1 cellular context compared by ENCODE assay signal in genomic region chr17:78421534-78422266, GRCh38.
TF ChIP-seq lines count a peak whose summit lies in the region.

No MANE protein-coding gene starts in this region.

TF ChIP-seq in HepG2, 621 proteins besides CTCF, POLR2A, EP300 and RAD21 (continued from another document and continues in another):
- TF ChIP-seq, protein P1, sequence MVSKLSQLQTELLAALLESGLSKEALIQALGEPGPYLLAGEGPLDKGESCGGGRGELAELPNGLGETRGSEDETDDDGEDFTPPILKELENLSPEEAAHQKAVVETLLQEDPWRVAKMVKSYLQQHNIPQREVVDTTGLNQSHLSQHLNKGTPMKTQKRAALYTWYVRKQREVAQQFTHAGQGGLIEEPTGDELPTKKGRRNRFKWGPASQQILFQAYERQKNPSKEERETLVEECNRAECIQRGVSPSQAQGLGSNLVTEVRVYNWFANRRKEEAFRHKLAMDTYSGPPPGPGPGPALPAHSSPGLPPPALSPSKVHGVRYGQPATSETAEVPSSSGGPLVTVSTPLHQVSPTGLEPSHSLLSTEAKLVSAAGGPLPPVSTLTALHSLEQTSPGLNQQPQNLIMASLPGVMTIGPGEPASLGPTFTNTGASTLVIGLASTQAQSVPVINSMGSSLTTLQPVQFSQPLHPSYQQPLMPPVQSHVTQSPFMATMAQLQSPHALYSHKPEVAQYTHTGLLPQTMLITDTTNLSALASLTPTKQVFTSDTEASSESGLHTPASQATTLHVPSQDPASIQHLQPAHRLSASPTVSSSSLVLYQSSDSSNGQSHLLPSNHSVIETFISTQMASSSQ (IDR thresholded peaks at IDR 0.05; ENCODE audit: low read depth) = peak; percentile 73; the same call in 1 of the 2 replicates
- TF ChIP-seq, protein P1 (CRISPR knock-in tag; IDR thresholded peaks at IDR 0.05; ENCODE audit: borderline replicate concordance) = peak; percentile 94
- TF ChIP-seq ZNF484 (CRISPR knock-in tag; IDR thresholded peaks at IDR 0.05; ENCODE audit: borderline replicate concordance, low read depth) = no peak; the same call in 1 of the 2 replicates
- no peak for TF ChIP-seq ZNF7 (CRISPR knock-in tag; IDR thresholded peaks at IDR 0.05)
- TF ChIP-seq ZNF276 (CRISPR knock-in tag; IDR thresholded peaks at IDR 0.05; ENCODE audit: low read depth) = peak; percentile 72; the same call in 1 of the 2 replicates
- no peak for TF ChIP-seq SIN3B (IDR thresholded peaks at IDR 0.05; ENCODE audit: low read length)
- TF ChIP-seq ARNT (IDR thresholded peaks at IDR 0.05) = no peak
- TF ChIP-seq PHF20 (CRISPR knock-in tag; IDR thresholded peaks at IDR 0.05) = no peak; the same call in 1 of the 2 replicates
- TF ChIP-seq RORA (CRISPR knock-in tag; IDR thresholded peaks at IDR 0.05) = 0 out of 2 replicates have a peak, but pooled peaks have one; percentile 86
- TF ChIP-seq ZNF562 (CRISPR knock-in tag; IDR thresholded peaks at IDR 0.05; ENCODE audit: borderline replicate concordance) = no peak
- peak; percentile 92; the same call in 1 of the 2 replicates for TF ChIP-seq ZNF431 (CRISPR knock-in tag; IDR thresholded peaks at IDR 0.05; ENCODE audit: borderline replicate concordance, low read depth)
- TF ChIP-seq, protein P2, sequence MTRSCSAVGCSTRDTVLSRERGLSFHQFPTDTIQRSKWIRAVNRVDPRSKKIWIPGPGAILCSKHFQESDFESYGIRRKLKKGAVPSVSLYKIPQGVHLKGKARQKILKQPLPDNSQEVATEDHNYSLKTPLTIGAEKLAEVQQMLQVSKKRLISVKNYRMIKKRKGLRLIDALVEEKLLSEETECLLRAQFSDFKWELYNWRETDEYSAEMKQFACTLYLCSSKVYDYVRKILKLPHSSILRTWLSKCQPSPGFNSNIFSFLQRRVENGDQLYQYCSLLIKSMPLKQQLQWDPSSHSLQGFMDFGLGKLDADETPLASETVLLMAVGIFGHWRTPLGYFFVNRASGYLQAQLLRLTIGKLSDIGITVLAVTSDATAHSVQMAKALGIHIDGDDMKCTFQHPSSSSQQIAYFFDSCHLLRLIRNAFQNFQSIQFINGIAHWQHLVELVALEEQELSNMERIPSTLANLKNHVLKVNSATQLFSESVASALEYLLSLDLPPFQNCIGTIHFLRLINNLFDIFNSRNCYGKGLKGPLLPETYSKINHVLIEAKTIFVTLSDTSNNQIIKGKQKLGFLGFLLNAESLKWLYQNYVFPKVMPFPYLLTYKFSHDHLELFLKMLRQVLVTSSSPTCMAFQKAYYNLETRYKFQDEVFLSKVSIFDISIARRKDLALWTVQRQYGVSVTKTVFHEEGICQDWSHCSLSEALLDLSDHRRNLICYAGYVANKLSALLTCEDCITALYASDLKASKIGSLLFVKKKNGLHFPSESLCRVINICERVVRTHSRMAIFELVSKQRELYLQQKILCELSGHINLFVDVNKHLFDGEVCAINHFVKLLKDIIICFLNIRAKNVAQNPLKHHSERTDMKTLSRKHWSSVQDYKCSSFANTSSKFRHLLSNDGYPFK (CRISPR knock-in tag; IDR thresholded peaks at IDR 0.05; ENCODE audit: borderline replicate concordance) = peak; percentile 72; the same call in 1 of the 2 replicates
- TF ChIP-seq ZNF775 (CRISPR knock-in tag; IDR thresholded peaks at IDR 0.05; ENCODE audit: borderline replicate concordance) = peak; percentile 72; the same call in 1 of the 2 replicates
- TF ChIP-seq ZNF564 (CRISPR knock-in tag; IDR thresholded peaks at IDR 0.05) = peak; percentile 54; the same call in 1 of the 2 replicates
- 0 out of 2 replicates have a peak, but pooled peaks have one; percentile 31 for TF ChIP-seq ZNF251 (CRISPR knock-in tag; IDR thresholded peaks at IDR 0.05)
- TF ChIP-seq ARNTL (CRISPR knock-in tag; IDR thresholded peaks at IDR 0.05) = peak; percentile 82
- TF ChIP-seq ERF (CRISPR knock-in tag; IDR thresholded peaks at IDR 0.05) = peak; percentile 87
- no peak for TF ChIP-seq POLR2AphosphoS2 (IDR thresholded peaks at IDR 0.05; ENCODE audit: low read depth, low read length)
- no peak for TF ChIP-seq ZNF441 (CRISPR knock-in tag; IDR thresholded peaks at IDR 0.05; ENCODE audit: borderline replicate concordance)
- peak; percentile 93 for TF ChIP-seq FOXJ3 (CRISPR knock-in tag; IDR thresholded peaks at IDR 0.05; ENCODE audit: borderline replicate concordance)
- 0 out of 2 replicates have a peak, but pooled peaks have one; percentile 15 for TF ChIP-seq EZH2 (conservative IDR thresholded peaks at IDR 0.05; ENCODE audit: low read depth, low read length)
- 0 out of 2 replicates have a peak, but pooled peaks have one; percentile 72 for TF ChIP-seq ZNF737 (CRISPR knock-in tag; IDR thresholded peaks at IDR 0.05; ENCODE audit: borderline replicate concordance)
- no peak for TF ChIP-seq ZNF326 (CRISPR knock-in tag; IDR thresholded peaks at IDR 0.05; ENCODE audit: borderline replicate concordance)
- peak; percentile 66; the same call in 1 of the 2 replicates for TF ChIP-seq ATF7-NPFF (CRISPR knock-in tag; IDR thresholded peaks at IDR 0.05; ENCODE audit: low read depth)
- TF ChIP-seq ZSCAN20 (CRISPR knock-in tag; IDR thresholded peaks at IDR 0.05; ENCODE audit: borderline replicate concordance) = no peak
- TF ChIP-seq ZNF607 (CRISPR knock-in tag; IDR thresholded peaks at IDR 0.05; ENCODE audit: borderline replicate concordance) = peak; percentile 74; the same call in 1 of the 2 replicates
- no peak for TF ChIP-seq TP53 (CRISPR knock-in tag; conservative IDR thresholded peaks at IDR 0.05)
- no peak for TF ChIP-seq SATB2 (CRISPR knock-in tag; IDR thresholded peaks at IDR 0.05)
- TF ChIP-seq GMEB1 (CRISPR knock-in tag; IDR thresholded peaks at IDR 0.05; ENCODE audit: borderline replicate concordance) = peak; percentile 65; the same call in 1 of the 2 replicates
- TF ChIP-seq, protein P3, sequence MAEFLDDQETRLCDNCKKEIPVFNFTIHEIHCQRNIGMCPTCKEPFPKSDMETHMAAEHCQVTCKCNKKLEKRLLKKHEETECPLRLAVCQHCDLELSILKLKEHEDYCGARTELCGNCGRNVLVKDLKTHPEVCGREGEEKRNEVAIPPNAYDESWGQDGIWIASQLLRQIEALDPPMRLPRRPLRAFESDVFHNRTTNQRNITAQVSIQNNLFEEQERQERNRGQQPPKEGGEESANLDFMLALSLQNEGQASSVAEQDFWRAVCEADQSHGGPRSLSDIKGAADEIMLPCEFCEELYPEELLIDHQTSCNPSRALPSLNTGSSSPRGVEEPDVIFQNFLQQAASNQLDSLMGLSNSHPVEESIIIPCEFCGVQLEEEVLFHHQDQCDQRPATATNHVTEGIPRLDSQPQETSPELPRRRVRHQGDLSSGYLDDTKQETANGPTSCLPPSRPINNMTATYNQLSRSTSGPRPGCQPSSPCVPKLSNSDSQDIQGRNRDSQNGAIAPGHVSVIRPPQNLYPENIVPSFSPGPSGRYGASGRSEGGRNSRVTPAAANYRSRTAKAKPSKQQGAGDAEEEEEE (CRISPR knock-in tag; IDR thresholded peaks at IDR 0.05; ENCODE audit: borderline replicate concordance) = no peak
- TF ChIP-seq NFATC3 (CRISPR knock-in tag; IDR thresholded peaks at IDR 0.05) = no peak
- TF ChIP-seq ZNF264 (CRISPR knock-in tag; IDR thresholded peaks at IDR 0.05) = peak; percentile 87; the same call in 1 of the 2 replicates
- peak; percentile 98 for TF ChIP-seq KDM3A (CRISPR knock-in tag; IDR thresholded peaks at IDR 0.05; ENCODE audit: low read depth)
- TF ChIP-seq MED13 (CRISPR knock-in tag; IDR thresholded peaks at IDR 0.05) = 0 out of 2 replicates have a peak, but pooled peaks have one; percentile 74
- TF ChIP-seq ZC3H4 (CRISPR knock-in tag; IDR thresholded peaks at IDR 0.05; ENCODE audit: borderline replicate concordance) = peak; percentile 62; the same call in 1 of the 2 replicates
- TF ChIP-seq KMT2A (CRISPR knock-in tag; IDR thresholded peaks at IDR 0.05) = peak; percentile 44; the same call in 1 of the 2 replicates
- TF ChIP-seq, protein P4, sequence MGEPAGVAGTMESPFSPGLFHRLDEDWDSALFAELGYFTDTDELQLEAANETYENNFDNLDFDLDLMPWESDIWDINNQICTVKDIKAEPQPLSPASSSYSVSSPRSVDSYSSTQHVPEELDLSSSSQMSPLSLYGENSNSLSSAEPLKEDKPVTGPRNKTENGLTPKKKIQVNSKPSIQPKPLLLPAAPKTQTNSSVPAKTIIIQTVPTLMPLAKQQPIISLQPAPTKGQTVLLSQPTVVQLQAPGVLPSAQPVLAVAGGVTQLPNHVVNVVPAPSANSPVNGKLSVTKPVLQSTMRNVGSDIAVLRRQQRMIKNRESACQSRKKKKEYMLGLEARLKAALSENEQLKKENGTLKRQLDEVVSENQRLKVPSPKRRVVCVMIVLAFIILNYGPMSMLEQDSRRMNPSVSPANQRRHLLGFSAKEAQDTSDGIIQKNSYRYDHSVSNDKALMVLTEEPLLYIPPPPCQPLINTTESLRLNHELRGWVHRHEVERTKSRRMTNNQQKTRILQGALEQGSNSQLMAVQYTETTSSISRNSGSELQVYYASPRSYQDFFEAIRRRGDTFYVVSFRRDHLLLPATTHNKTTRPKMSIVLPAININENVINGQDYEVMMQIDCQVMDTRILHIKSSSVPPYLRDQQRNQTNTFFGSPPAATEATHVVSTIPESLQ (CRISPR knock-in tag; conservative IDR thresholded peaks at IDR 0.05) = no peak
- TF ChIP-seq SAFB2 (CRISPR knock-in tag; IDR thresholded peaks at IDR 0.05; ENCODE audit: borderline replicate concordance, low read depth) = 0 out of 2 replicates have a peak, but pooled peaks have one; percentile 83
- peak; percentile 91 for TF ChIP-seq ZNF605 (CRISPR knock-in tag; IDR thresholded peaks at IDR 0.05)
- TF ChIP-seq ATF7 (IDR thresholded peaks at IDR 0.05) = no peak
- peak; percentile 82; the same call in 1 of the 2 replicates for TF ChIP-seq ATF7 (CRISPR knock-in tag; IDR thresholded peaks at IDR 0.05)
- no peak for TF ChIP-seq CBX2 (IDR thresholded peaks at IDR 0.05; ENCODE audit: low read depth, low read length)
- TF ChIP-seq CBX2 (CRISPR knock-in tag; IDR thresholded peaks at IDR 0.05; ENCODE audit: low read depth) = no peak
- peak; percentile 57; the same call in 1 of the 2 replicates for TF ChIP-seq SIN3A (IDR thresholded peaks at IDR 0.05; ENCODE audit: borderline replicate concordance, low read depth, low read length)
- no peak for TF ChIP-seq MZF1 (CRISPR knock-in tag; IDR thresholded peaks at IDR 0.05; ENCODE audit: borderline replicate concordance)
- peak; percentile 100 for TF ChIP-seq FOXA3 (CRISPR knock-in tag; IDR thresholded peaks at IDR 0.05)
- TF ChIP-seq, protein P5, sequence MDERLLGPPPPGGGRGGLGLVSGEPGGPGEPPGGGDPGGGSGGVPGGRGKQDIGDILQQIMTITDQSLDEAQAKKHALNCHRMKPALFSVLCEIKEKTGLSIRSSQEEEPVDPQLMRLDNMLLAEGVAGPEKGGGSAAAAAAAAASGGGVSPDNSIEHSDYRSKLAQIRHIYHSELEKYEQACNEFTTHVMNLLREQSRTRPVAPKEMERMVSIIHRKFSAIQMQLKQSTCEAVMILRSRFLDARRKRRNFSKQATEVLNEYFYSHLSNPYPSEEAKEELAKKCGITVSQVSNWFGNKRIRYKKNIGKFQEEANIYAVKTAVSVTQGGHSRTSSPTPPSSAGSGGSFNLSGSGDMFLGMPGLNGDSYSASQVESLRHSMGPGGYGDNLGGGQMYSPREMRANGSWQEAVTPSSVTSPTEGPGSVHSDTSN (CRISPR knock-in tag; IDR thresholded peaks at IDR 0.05) = no peak; the same call in 1 of the 2 replicates
- no peak for TF ChIP-seq FUBP1 (CRISPR knock-in tag; IDR thresholded peaks at IDR 0.05; ENCODE audit: borderline replicate concordance)
- peak; percentile 94 for TF ChIP-seq NFIC (IDR thresholded peaks at IDR 0.05; ENCODE audit: low read length)
- TF ChIP-seq ZNF543 (CRISPR knock-in tag; IDR thresholded peaks at IDR 0.05) = peak; percentile 96
